In the genomic region with DNA sequence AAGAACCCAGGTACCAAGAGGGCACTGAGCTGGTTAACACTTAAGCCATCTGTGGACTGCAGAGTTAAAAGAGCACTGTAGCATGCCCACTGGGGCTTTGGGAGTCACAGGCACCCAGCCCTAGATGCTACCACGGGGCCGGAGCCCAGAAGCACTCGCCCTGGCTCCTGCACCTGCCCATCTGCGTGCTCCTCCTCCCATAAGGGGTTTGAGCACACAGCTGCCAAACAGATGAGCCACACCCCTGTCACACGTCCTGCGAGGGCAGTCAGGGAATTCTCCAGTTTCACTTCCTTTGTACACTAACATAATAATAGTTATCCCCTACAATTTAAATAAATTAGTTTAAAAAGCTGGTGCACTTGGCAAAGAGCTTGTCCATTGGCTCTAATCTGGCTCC, we compare ENCODE assay signal across 18 cellular contexts. TPM values are rescaled to one million over a fixed set of nuclear protein-coding genes. Genes with fewer than 3 reads are reported as not detected.
DNase-seq lines count a peak whose midpoint lies in the region; ATAC-seq and TF ChIP-seq lines count a peak whose summit lies in the region.
"Had no signal": no experiment of that assay in that cellular context is flagged by ENCODE, and none has a peak within 500 bp of the region (broad histone marks: within the 10 kb centered on the region; RNA-seq: fewer than 3 reads in every experiment).

No MANE protein-coding gene starts in this region.

- peak overlapping the region in 7 of 8 donors; percentile 17 to 74 (median 53) for H3K4me3 Mint-ChIP-seq in naive B cell
- H3K4me3 Mint-ChIP-seq: activated naive CD8-positive, alpha-beta T cell treated with anti-CD3 and anti-CD28 coated beads for 36 hours; stimulated activated naive CD8-positive, alpha-beta T cell treated with anti-CD3 and anti-CD28 coated beads, Interleukin-15, Interleukin-2, amounts not matched to agents 100 ng/mL and 50 ng/mL, for 24 hours had no signal

- CTCF ChIA-PET in OCI-LY7 (lab: Charles Lee; ENCODE audit: unreplicated experiment), result no interaction called here

- peaks cover 38 to 46% (median 44%) of the 10 kb centered on the region in 3 donors for H3K4me1 Mint-ChIP-seq in naive B cell

- H3K27me3 Mint-ChIP-seq in naive B cell, result no peaks in the 10 kb centered on the region
- H3K27me3 Mint-ChIP-seq: activated naive CD8-positive, alpha-beta T cell treated with anti-CD3 and anti-CD28 coated beads for 36 hours had no signal

- TF ChIP-seq CTCF in OCI-LY7 (conservative IDR thresholded peaks at IDR 0.05; ENCODE audit: low read length), result no peak

- H3K4me2 ChIP-seq in OCI-LY7 (ENCODE audit: low read length), result peak overlapping the region; percentile 18; the same call in 1 of the 2 replicates
- H3K4me2 ChIP-seq: smooth muscle cell had no signal

- no peaks in the 10 kb centered on the region for H3K9me2 ChIP-seq in OCI-LY7 (ENCODE audit: insufficient read depth, low read length)

- no peak overlapping the region for H2AFZ ChIP-seq in OCI-LY7 (ENCODE audit: low read length)

- peak overlapping the region in 5 of 6 donors; percentile 78 to 97 (median 85) for H3K27ac Mint-ChIP-seq in naive B cell
- H3K27ac Mint-ChIP-seq: activated naive CD8-positive, alpha-beta T cell treated with anti-CD3 and anti-CD28 coated beads for 36 hours had no signal

- H3K4me3 ChIP-seq in OCI-LY7 (ENCODE audit: low read depth, low read length, poor library complexity, severe bottlenecking), result no peak overlapping the region
- H3K4me3 ChIP-seq: breast epithelium, ovary, smooth muscle cell, uterus had no signal

- H3K9me3 ChIP-seq in OCI-LY7 (ENCODE audit: low read length), result no peaks in the 10 kb centered on the region
- H3K9me3 ChIP-seq: breast epithelium, ovary, uterus had no signal

- H3K36me3 ChIP-seq in OCI-LY7 (ENCODE audit: insufficient read depth, low read length), result no peaks in the 10 kb centered on the region
- H3K36me3 ChIP-seq: breast epithelium, ovary, uterus had no signal

- H4K20me1 ChIP-seq in OCI-LY7 (ENCODE audit: insufficient read depth, low read length), result no peaks in the 10 kb centered on the region

- H3K4me1 ChIP-seq in OCI-LY7 (ENCODE audit: insufficient read depth, low read length, poor library complexity, severe bottlenecking), result peaks cover 5% of the 10 kb centered on the region
- H3K4me1 ChIP-seq: breast epithelium, uterus had no signal

- no peaks in the 10 kb centered on the region for H3K9me3 Mint-ChIP-seq in naive B cell
- H3K9me3 Mint-ChIP-seq: activated naive CD8-positive, alpha-beta T cell treated with anti-CD3 and anti-CD28 coated beads for 36 hours; stimulated activated naive CD8-positive, alpha-beta T cell treated with anti-CD3 and anti-CD28 coated beads, Interleukin-15, Interleukin-2, amounts not matched to agents 100 ng/mL and 50 ng/mL, for 24 hours had no signal

- no TSS peak for BruUV-seq in OCI-LY7 (replicated peaks; lab: Mats Ljungman, UMichigan)

- H3K79me2 ChIP-seq in OCI-LY7 (ENCODE audit: insufficient read depth, low read depth, low read length), result no peaks in the 10 kb centered on the region

- ATAC-seq in GM18868 (IDR thresholded peaks at IDR 0.05; ENCODE audit: unreplicated experiment) (peak; percentile 25), naive B cell (ENCODE audit: low read depth in 2 of 2) (peak; percentile 67 to 70), GM18861 (IDR thresholded peaks at IDR 0.05; ENCODE audit: unreplicated experiment) (no peak), sciatic nerve (no peak)

- H3K27ac ChIP-seq in OCI-LY7 (ENCODE audit: low read depth, low read length, poor library complexity, severe bottlenecking), result no peak overlapping the region
- H3K27ac ChIP-seq: breast epithelium, ovary, uterus had no signal

- DNase-seq in NCI-H146 treated with DMSO at 0.1 percent for 48 hours (lab: John Stamatoyannopoulos, UW; ENCODE audit: unreplicated experiment), result peak; percentile 48
- peak; percentile 34 for DNase-seq in OCI-LY7 (ENCODE audit: low spot score)
- peak; percentile 52 for DNase-seq in naive B cell
- DNase-seq in HPDE6-E6E7 (ENCODE audit: extremely low spot score), result no peak
- no peak for DNase-seq in sciatic nerve (ENCODE audit: low spot score)
- DNase-seq: activated CD4-positive, alpha-beta T cell treated with anti-CD3 and anti-CD28 coated beads, Interleukin-2, amount 50 U/mL, for 4 hours; activated naive CD8-positive, alpha-beta T cell treated with anti-CD3 and anti-CD28 coated beads for 36 hours; activated T-cell treated with anti-CD3 and anti-CD28 coated beads, Interleukin-2, amount 50 U/mL, for 48 hours; EL; hypothalamus; ovary; uterus had no signal

- intact Hi-C loops in OCI-LY7 (cut with micrococcal nuclease; ENCODE audit: unreplicated experiment) (no loop called here), sciatic nerve (cut with DNase I) (no loop called here)

- no peaks in the 10 kb centered on the region for H3K36me3 Mint-ChIP-seq in naive B cell
- H3K36me3 Mint-ChIP-seq: activated naive CD8-positive, alpha-beta T cell treated with anti-CD3 and anti-CD28 coated beads for 36 hours had no signal

- POLR2A ChIA-PET in OCI-LY7 (lab: Charles Lee), result no interaction called here

RNA-seq across cellular contexts. Expression of a gene that starts 4.5 kb away (rescaled TPM):
- not detected in 2 replicates for total RNA-seq in OCI-LY7 (2014; rRNA removed; shearing (Covaris generic))
- not detected in 2 replicates for total RNA-seq in OCI-LY7 (2022)
- under 1 TPM in 1 of 6 donors, not detected in 5; 0.64 TPM for polyA plus RNA-seq in naive B cell (ENCODE audit: low read depth in 6 of 6)
- 0.18 TPM for total RNA-seq in sciatic nerve
- total RNA-seq: activated naive CD8-positive, alpha-beta T cell treated with anti-CD3 and anti-CD28 coated beads for 36 hours; fibroblast of lung; ovary; smooth muscle cell had no signal
- polyA plus RNA-seq: fibroblast of lung, ovary had no signal

Comparison
In these comparisons a context has a peak if more than half of its experiments do, and no peak if none do; other contexts are left out.
1. ATAC-seq: peak in GM18868 (single experiment) and naive B cell (2 of 2); none in GM18861 (single experiment) and sciatic nerve (single experiment).
2. DNase-seq: peak in NCI-H146 treated with DMSO at 0.1 percent for 48 hours (single experiment), OCI-LY7 (single experiment) and naive B cell (single experiment); none in HPDE6-E6E7 (single experiment) and sciatic nerve (single experiment).